27 cellular contexts compared by ENCODE assay signal in the genomic region with DNA sequence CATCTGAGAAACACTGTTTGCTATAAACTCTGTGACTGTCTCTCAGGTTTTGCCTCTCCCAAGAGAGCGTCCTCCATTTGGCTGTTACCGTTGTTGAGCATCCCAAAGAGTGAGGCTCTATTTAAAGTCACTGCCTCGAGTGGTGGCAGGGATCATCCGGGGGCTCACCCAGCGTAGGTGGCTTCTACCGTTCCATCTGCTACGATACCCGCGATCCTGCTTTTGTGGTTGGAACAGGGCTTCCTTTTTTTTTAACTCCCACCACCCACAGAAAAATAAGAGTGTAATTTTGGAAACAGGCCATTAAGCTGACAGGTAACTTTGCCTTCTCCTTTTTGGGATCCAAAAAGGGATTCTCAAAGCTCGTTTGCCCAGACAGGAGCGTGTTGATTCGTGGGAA.
"Had no signal": no experiment of that assay in that cellular context is flagged by ENCODE, and none has a peak within 500 bp of the region (broad histone marks: within the 10 kb centered on the region; RNA-seq: fewer than 3 reads in every experiment).

No MANE protein-coding gene starts in this region.

- H3K27me3 Mint-ChIP-seq: naive thymus-derived CD8-positive, alpha-beta T cell; progenitor cell of endocrine pancreas; stimulated activated naive B cell treated with anti-CD40 and anti-IgM and Interleukin-4, amounts not matched to agents 10 μg/mL and 1 μg/mL and 100 μg/mL, for 72 hours had no signal

- DNase-seq: kidney glomerular epithelial cell; left cardiac atrium; lower lobe of right lung; mammary epithelial cell; mesenchymal stem cell; naive thymus-derived CD8-positive, alpha-beta T cell; occipital lobe; retina; right cardiac atrium; stimulated activated CD4-positive, alpha-beta T cell treated with anti-CD3 and anti-CD28 coated beads, Interleukin-12 subunit alpha, Interleukin-12 subunit beta, amount 100 ng/mL, for 4 hours; stimulated activated CD4-positive, alpha-beta T cell treated with anti-CD3 and anti-CD28 coated beads, Interleukin-15, amount 100 ng/mL, for 24 hours; stimulated activated CD4-positive, alpha-beta T cell treated with anti-CD3 and anti-CD28 coated beads, Interleukin-2, amount 100 ng/mL, for 24 hours; stimulated activated CD4-positive, alpha-beta T cell treated with anti-CD3 and anti-CD28 coated beads, Interleukin-4, amount 100 ng/mL, for 1 hour; stimulated activated naive B cell treated with anti-CD40 and anti-IgM and Interleukin-4, amounts not matched to agents 10 μg/mL and 1 μg/mL and 100 μg/mL, for 72 hours; stimulated activated naive CD8-positive, alpha-beta T cell treated with anti-CD3 and anti-CD28 coated beads, Interleukin-15, Interleukin-2, amounts not matched to agents 100 U/mL and 50 U/mL, for 24 hours; stomach; testis; thyroid gland; transverse colon; upper lobe of left lung had no signal

- H3K27me3 ChIP-seq: neural progenitor cell, neutrophil, stomach, testis, thyroid gland, transverse colon, upper lobe of left lung, vagina had no signal

- H3K4me3 ChIP-seq: lower lobe of right lung, neural progenitor cell, skin epidermis, stomach, testis, thyroid gland, transverse colon, upper lobe of left lung, vagina had no signal

- H3K4me1 ChIP-seq: lower lobe of right lung, neural progenitor cell, stomach, thyroid gland, transverse colon, upper lobe of left lung, vagina had no signal

- H3K27ac Mint-ChIP-seq: nephron; neural progenitor cell; progenitor cell of endocrine pancreas; stimulated activated naive B cell treated with anti-CD40 and anti-IgM and Interleukin-4, amounts not matched to agents 10 μg/mL and 1 μg/mL and 100 μg/mL, for 72 hours had no signal

- H3K4me1 Mint-ChIP-seq: naive thymus-derived CD8-positive, alpha-beta T cell; stimulated activated naive B cell treated with anti-CD40 and anti-IgM and Interleukin-4, amounts not matched to agents 10 μg/mL and 1 μg/mL and 100 μg/mL, for 72 hours had no signal

- ATAC-seq: lower lobe of right lung; naive thymus-derived CD8-positive, alpha-beta T cell; sciatic nerve; stimulated activated naive B cell treated with anti-CD40 and anti-IgM and Interleukin-4, amounts not matched to agents 10 μg/mL and 1 μg/mL and 100 μg/mL, for 72 hours; stimulated activated naive CD8-positive, alpha-beta T cell treated with anti-CD3 and anti-CD28 coated beads, Interleukin-15, Interleukin-2, amounts not matched to agents 100 U/mL and 50 U/mL, for 24 hours had no signal

- H3K9me3 ChIP-seq: neutrophil, testis, thyroid gland, transverse colon, upper lobe of left lung, vagina had no signal

- H3K9me3 Mint-ChIP-seq: stimulated activated naive B cell treated with anti-CD40 and anti-IgM and Interleukin-4, amounts not matched to agents 10 μg/mL and 1 μg/mL and 100 μg/mL, for 72 hours had no signal

- H3K27ac ChIP-seq: lower lobe of right lung, neural progenitor cell, neutrophil, skin epidermis, testis, thyroid gland, transverse colon, upper lobe of left lung, vagina had no signal

- H3K4me3 Mint-ChIP-seq: naive thymus-derived CD8-positive, alpha-beta T cell; nephron; neural progenitor cell; stimulated activated naive B cell treated with anti-CD40 and anti-IgM and Interleukin-4, amounts not matched to agents 10 μg/mL and 1 μg/mL and 100 μg/mL, for 72 hours had no signal
